In the genomic region with DNA sequence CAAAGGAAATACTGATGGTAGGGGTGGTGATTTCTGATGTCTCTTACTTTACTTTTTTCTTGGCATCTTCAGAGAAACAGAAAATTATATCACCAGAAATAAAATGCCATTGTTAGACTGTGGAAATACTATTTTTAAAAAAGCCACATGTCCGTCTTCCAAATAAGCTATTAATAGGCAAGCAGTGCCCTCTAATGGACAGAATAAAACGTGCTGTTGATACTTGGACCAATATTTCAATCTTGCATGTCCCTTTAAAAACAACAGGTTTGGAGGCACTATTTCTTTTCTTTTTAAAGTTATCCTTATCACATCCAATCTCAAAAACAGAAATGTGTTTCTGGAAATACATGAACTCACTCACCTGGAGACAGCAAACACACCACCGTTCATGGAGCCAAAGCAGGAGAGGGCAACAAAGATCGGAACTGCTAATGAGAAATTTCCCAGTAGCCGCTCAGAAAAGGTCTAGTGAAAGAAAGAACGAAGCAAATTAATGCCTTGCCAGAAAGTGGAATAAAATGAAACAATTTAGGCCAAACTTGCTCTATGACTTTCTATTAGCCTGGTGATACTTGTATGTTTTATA, we compare ENCODE assay signal across 8 cellular contexts. TPM values are rescaled to one million over a fixed set of nuclear protein-coding genes. Genes with fewer than 3 reads are reported as not detected.
DNase-seq lines count a peak whose midpoint lies in the region; ATAC-seq and TF ChIP-seq lines count a peak whose summit lies in the region.

No MANE protein-coding gene starts in this region.

- H3K36me3 ChIP-seq in lung (ENCODE audit: control insufficient read depth in 2 of 2, insufficient read depth in 2 of 2, low read length in 2 of 2), result no peaks in the 10 kb centered on the region
- H3K36me3 ChIP-seq in ovary, result no peaks in the 10 kb centered on the region

- no peak for ATAC-seq in lung (ENCODE audit: insufficient read depth, low FRiP score)

- H3K4me3 ChIP-seq in GM12865 (ENCODE audit: low read depth, low read length), result no peak overlapping the region
- no peak overlapping the region for H3K4me3 ChIP-seq in lung
- no peak overlapping the region for H3K4me3 ChIP-seq in ovary

- H3K4me1 ChIP-seq in lung (ENCODE audit: control insufficient read depth in 2 of 2, insufficient read depth in 2 of 2, low read length in 2 of 2) (peaks cover 0 to 12% of the 10 kb centered on the region in 2 donors), ovary (ENCODE audit: insufficient read depth) (no peaks in the 10 kb centered on the region)

- no peaks in the 10 kb centered on the region for H3K27me3 Mint-ChIP-seq in HFFc6 (ENCODE audit: insufficient read depth)
- H3K27me3 Mint-ChIP-seq in activated T-helper 2 cell treated with anti-CD3 and anti-CD28 coated beads, Interferon-gamma antibody, Interleukin-2, Interleukin-4, amounts not matched to agents 10 μg/mL and 5 μg/mL and 100 μg/mL, durations not matched to agents 14 hours and 24 hours and 36 hours (ENCODE audit: low read depth), result no peaks in the 10 kb centered on the region

- H3K27ac Mint-ChIP-seq in HFFc6, result peak overlapping the region; percentile 8; the same call in 1 of the 2 replicates
- H3K27ac Mint-ChIP-seq in activated T-helper 2 cell treated with anti-CD3 and anti-CD28 coated beads, Interferon-gamma antibody, Interleukin-2, Interleukin-4, amounts not matched to agents 10 μg/mL and 5 μg/mL and 100 μg/mL, durations not matched to agents 14 hours and 24 hours and 36 hours, result no peak overlapping the region

- H3K9me3 ChIP-seq in lung (ENCODE audit: control insufficient read depth in 2 of 2, insufficient read depth in 1 of 2, low read length in 1 of 2), result no peaks in the 10 kb centered on the region
- H3K9me3 ChIP-seq in ovary, result no peaks in the 10 kb centered on the region

- peaks cover 44% of the 10 kb centered on the region for H3K4me1 Mint-ChIP-seq in HFFc6 (ENCODE audit: low read depth)
- peaks cover 2% of the 10 kb centered on the region for H3K4me1 Mint-ChIP-seq in activated T-helper 2 cell treated with anti-CD3 and anti-CD28 coated beads, Interferon-gamma antibody, Interleukin-2, Interleukin-4, amounts not matched to agents 10 μg/mL and 5 μg/mL and 100 μg/mL, durations not matched to agents 14 hours and 24 hours and 36 hours (ENCODE audit: low read depth)

- 51 to 59% methylated on average over 6 of the region's 6 CpGs for WGBS in lung, 2 donors
- 38 to 49% (median 40%) methylated on average over 6 of the region's 6 CpGs for WGBS in ovary, 3 donors

- TF ChIP-seq POLR2A in ovary (IDR thresholded peaks at IDR 0.05), result no peak

- H3K27ac ChIP-seq in cingulate gyrus (ENCODE audit: low read depth, low read length) (peak overlapping the region; percentile 4), lung (ENCODE audit: low read depth in 1 of 2, low read length in 1 of 2) (no peak overlapping the region), ovary (no peak overlapping the region)

- TF ChIP-seq EP300 in ovary (IDR thresholded peaks at IDR 0.05), result no peak

- TF ChIP-seq CTCF in GM12865 (IDR thresholded peaks at IDR 0.05; ENCODE audit: insufficient read depth, low read depth, low read length, missing control alignments) (peak; percentile 40), HFFc6 (IDR thresholded peaks at IDR 0.05) (peak; percentile 84), lung (IDR thresholded peaks at IDR 0.05; ENCODE audit: control extremely low read depth, extremely low read depth) (peak; percentile 52), ovary (IDR thresholded peaks at IDR 0.05) (peak in 1 of 3 donors; percentile 36)

- H3K4me3 Mint-ChIP-seq in HFFc6, result no peak overlapping the region
- H3K4me3 Mint-ChIP-seq in activated T-helper 2 cell treated with anti-CD3 and anti-CD28 coated beads, Interferon-gamma antibody, Interleukin-2, Interleukin-4, amounts not matched to agents 10 μg/mL and 5 μg/mL and 100 μg/mL, durations not matched to agents 14 hours and 24 hours and 36 hours (ENCODE audit: low read depth), result no peak overlapping the region

- intact Hi-C loops in ovary (cut with DNase I), result no loop called here
- intact Hi-C loops in activated T-helper 2 cell treated with anti-CD3 and anti-CD28 coated beads, Interferon-gamma antibody, Interleukin-2, Interleukin-4, amounts not matched to agents 10 μg/mL and 5 μg/mL and 100 μg/mL, durations not matched to agents 14 hours and 24 hours and 36 hours (cut with micrococcal nuclease), result no loop called here

- peaks cover 36% of the 10 kb centered on the region for H3K36me3 Mint-ChIP-seq in HFFc6 (ENCODE audit: low read depth)
- H3K36me3 Mint-ChIP-seq in activated T-helper 2 cell treated with anti-CD3 and anti-CD28 coated beads, Interferon-gamma antibody, Interleukin-2, Interleukin-4, amounts not matched to agents 10 μg/mL and 5 μg/mL and 100 μg/mL, durations not matched to agents 14 hours and 24 hours and 36 hours (ENCODE audit: low read depth), result peaks cover 18% of the 10 kb centered on the region

- H3K9me3 Mint-ChIP-seq in HFFc6, result no peaks in the 10 kb centered on the region
- no peaks in the 10 kb centered on the region for H3K9me3 Mint-ChIP-seq in activated T-helper 2 cell treated with anti-CD3 and anti-CD28 coated beads, Interferon-gamma antibody, Interleukin-2, Interleukin-4, amounts not matched to agents 10 μg/mL and 5 μg/mL and 100 μg/mL, durations not matched to agents 14 hours and 24 hours and 36 hours

- DNase-seq in GM12865 (ENCODE audit: low read depth) (peak; percentile 61), HFFc6 (peak; percentile 66), NCI-H460 (ENCODE audit: extremely low read depth, low read depth) (peak; percentile 20), lung (ENCODE audit: low spot score) (no peak), ovary (no peak)
- DNase-seq in effector CD8-positive, alpha-beta T cell (lab: John Stamatoyannopoulos, UW), result no peak
- no peak for DNase-seq in activated T-helper 2 cell treated with anti-CD3 and anti-CD28 coated beads, Interferon-gamma antibody, Interleukin-2, Interleukin-4, amounts not matched to agents 10 μg/mL and 5 μg/mL and 100 μg/mL, durations not matched to agents 14 hours and 24 hours and 36 hours (ENCODE audit: low spot score)

- H3K27me3 ChIP-seq in lung (ENCODE audit: control insufficient read depth, insufficient read depth) (no peaks in the 10 kb centered on the region), ovary (no peaks in the 10 kb centered on the region)

RNA-seq across cellular contexts. Expression of a gene that starts 59.2 kb away (rescaled TPM):
- 10 to 100 TPM; 12.0 to 66.1 (median 54.1) TPM for total RNA-seq in HFFc6 (2021; fragmentation: NEBNext Ultra II Directional; extraction: Animal tissue kit (Norgen Biotek cat#: 25700))
- 208 and 225 TPM in 2 replicates for total RNA-seq in NCI-H460 (2014; rRNA removed; shearing (Covaris generic))
- 151 and 264 TPM in 2 replicates for polyA plus RNA-seq in NCI-H460 (2014; cell fraction: nucleus; rRNA removed)
- 1 to 10 TPM; 3.9 to 6.7 TPM for total RNA-seq in lung
- 1 to 10 TPM; 2.0 TPM for polyA plus RNA-seq in lung
- 10 to 100 TPM in 1 of 7 donors, 1 to 10 TPM in 3, under 1 TPM in 3; 0.05 to 18.1 (median 1.2) TPM for total RNA-seq in ovary
- under 1 TPM; 0.18 to 0.33 TPM for polyA plus RNA-seq in ovary
- 0.92 and 1.8 TPM in 2 replicates for total RNA-seq in activated T-helper 2 cell treated with anti-CD3 and anti-CD28 coated beads, Interferon-gamma antibody, Interleukin-2, Interleukin-4, amounts not matched to agents 10 μg/mL and 5 μg/mL and 100 μg/mL, durations not matched to agents 14 hours and 24 hours and 36 hours

Comparison
In these comparisons a context has a peak if more than half of its experiments do, and no peak if none do; other contexts are left out.
1. DNase-seq: peak in GM12865 (single experiment), HFFc6 (single experiment) and NCI-H460 (single experiment); none in lung (single experiment), effector CD8-positive, alpha-beta T cell (single experiment), ovary (0 of 5) and activated T-helper 2 cell treated with anti-CD3 and anti-CD28 coated beads, Interferon-gamma antibody, Interleukin-2, Interleukin-4, amounts not matched to agents 10 μg/mL and 5 μg/mL and 100 μg/mL, durations not matched to agents 14 hours and 24 hours and 36 hours (single experiment).